In the genomic region with DNA sequence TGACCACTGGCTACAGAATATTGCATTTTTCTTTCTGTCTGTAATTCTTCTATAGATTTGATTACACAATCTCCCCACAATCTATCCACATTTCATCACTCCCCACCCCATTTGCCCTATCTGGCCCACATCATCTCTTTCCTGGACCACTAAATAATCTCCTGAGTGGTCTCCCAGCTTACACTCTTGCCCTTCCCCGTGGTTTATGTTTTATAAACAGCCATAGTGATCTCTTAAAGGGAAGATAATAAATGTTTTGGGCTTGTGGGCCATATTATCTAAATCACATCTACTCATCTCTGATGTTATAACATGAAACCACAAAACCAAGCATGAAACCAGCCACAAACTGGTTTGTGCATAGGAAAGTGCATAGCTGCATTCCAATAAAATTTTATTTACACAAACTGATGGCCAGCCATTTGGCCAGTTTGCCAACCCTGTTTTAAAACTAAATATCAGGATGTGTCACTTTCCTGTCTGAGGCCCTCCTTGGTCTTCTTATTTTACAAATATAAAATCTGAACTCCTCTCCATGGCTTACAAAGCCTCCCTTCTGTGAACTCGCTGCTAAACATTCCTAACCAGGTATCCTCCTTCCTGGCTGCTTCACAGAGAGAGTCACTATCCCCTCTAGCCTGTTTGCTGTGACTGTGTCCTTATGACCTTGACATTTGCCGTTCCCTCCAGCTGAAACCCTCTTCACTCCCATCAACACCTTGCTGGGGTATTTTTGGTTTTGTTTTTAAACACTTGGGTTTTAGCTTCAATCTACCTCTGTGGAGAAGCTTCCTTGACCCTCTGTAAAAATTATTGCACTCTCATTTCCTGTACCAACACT, we compare ENCODE assay signal across 12 cellular contexts.
A peak's percentile ranks its signal among the peaks of the same experiment; 100 is the strongest.
DNase-seq lines count a peak whose midpoint lies in the region; ATAC-seq and TF ChIP-seq lines count a peak whose summit lies in the region.
"Had no signal": no experiment of that assay in that cellular context is flagged by ENCODE, and none has a peak within 500 bp of the region (broad histone marks: within the 10 kb centered on the region; RNA-seq: fewer than 3 reads in every experiment).

No MANE protein-coding gene starts in this region.

- DNase-seq in cardiac muscle cell (ENCODE audit: low read depth in 1 of 2, low spot score in 1 of 2) (peak in 1 of 2 donors; percentile 65), right atrium auricular region (ENCODE audit: low spot score) (no peak), SJCRH30 (peak; percentile 4 to 11), fibroblast of peridontal ligament (ENCODE audit: extremely low read depth) (peak; percentile 94), pons (ENCODE audit: low spot score) (no peak)
- DNase-seq: activated CD4-positive, alpha-beta memory T cell treated with anti-CD3 and anti-CD28 coated beads for 36 hours; amygdala; NCI-H1417 had no signal

- H3K27me3 ChIP-seq in cardiac muscle cell, result no peaks in the 10 kb centered on the region
- H3K27me3 ChIP-seq in right atrium auricular region, result no peaks in the 10 kb centered on the region
- no peaks in the 10 kb centered on the region for H3K27me3 ChIP-seq in SJCRH30

- H3K4me3 ChIP-seq in cardiac muscle cell (no peak overlapping the region), right atrium auricular region (no peak overlapping the region), SJCRH30 (no peak overlapping the region)

- ATAC-seq in HG03159 (IDR thresholded peaks at IDR 0.05; ENCODE audit: unreplicated experiment) (no peak), HG02981 (IDR thresholded peaks at IDR 0.05; ENCODE audit: unreplicated experiment) (no peak), GM18909 (IDR thresholded peaks at IDR 0.05; ENCODE audit: poor library complexity, unreplicated experiment) (no peak)
- ATAC-seq: esophagus mucosa had no signal

- H3K9me3 ChIP-seq in cardiac muscle cell (ENCODE audit: low read depth), result no peaks in the 10 kb centered on the region
- no peaks in the 10 kb centered on the region for H3K9me3 ChIP-seq in right atrium auricular region
- H3K9me3 ChIP-seq in SJCRH30 (replicated peaks), result no peaks in the 10 kb centered on the region

- H3K36me3 ChIP-seq in cardiac muscle cell (no peaks in the 10 kb centered on the region), right atrium auricular region (no peaks in the 10 kb centered on the region), SJCRH30 (no peaks in the 10 kb centered on the region)

- no peak for TF ChIP-seq CTCF in cardiac muscle cell (IDR thresholded peaks at IDR 0.05; ENCODE audit: low read depth, low read length)
- TF ChIP-seq CTCF in right atrium auricular region (IDR thresholded peaks at IDR 0.05), result no peak

- H3K4me1 ChIP-seq in cardiac muscle cell (ENCODE audit: low read depth) (peaks cover 22% of the 10 kb centered on the region), right atrium auricular region (no peaks in the 10 kb centered on the region), SJCRH30 (0 out of 2 replicates have a peak, but pooled peaks cover 3% of the 10 kb centered on the region)

- peak overlapping the region; percentile 25 for H3K27ac ChIP-seq in cardiac muscle cell
- no peak overlapping the region for H3K27ac ChIP-seq in right atrium auricular region
- no peak overlapping the region for H3K27ac ChIP-seq in SJCRH30

Comparison
In these comparisons a context has a peak if more than half of its experiments do, and no peak if none do; other contexts are left out.
1. DNase-seq: peak in SJCRH30 (2 of 2) and fibroblast of peridontal ligament (single experiment); none in right atrium auricular region (single experiment) and pons (single experiment).